Comparison of ENCODE assay signal across 11 cellular contexts in genomic region chr10:18418579-18419210, GRCh38.
A peak's percentile ranks its signal among the peaks of the same experiment; 100 is the strongest.
DNase-seq lines count a peak whose midpoint lies in the region; ATAC-seq and TF ChIP-seq lines count a peak whose summit lies in the region.
"Had no signal": no experiment of that assay in that cellular context is flagged by ENCODE, and none has a peak within 500 bp of the region (broad histone marks: within the 10 kb centered on the region; RNA-seq: fewer than 3 reads in every experiment).

No MANE protein-coding gene starts in this region.

- H3K9me3 ChIP-seq in endodermal cell (ENCODE audit: control insufficient read depth, low read length) = no peaks in the 10 kb centered on the region
- no peaks in the 10 kb centered on the region for H3K9me3 ChIP-seq in colonic mucosa
- H3K9me3 ChIP-seq: uterus had no signal

- peaks cover 3% of the 10 kb centered on the region for H3K9me3 Mint-ChIP-seq in endodermal cell
- no peaks in the 10 kb centered on the region for H3K9me3 Mint-ChIP-seq in activated T-helper 2 cell treated with anti-CD3 and anti-CD28 coated beads, Interferon-gamma antibody, Interleukin-2, Interleukin-4, amounts not matched to agents 10 μg/mL and 5 μg/mL and 100 μg/mL, durations not matched to agents 14 hours and 24 hours and 36 hours

- ATAC-seq in GM18502 (IDR thresholded peaks at IDR 0.05; ENCODE audit: poor library complexity, unreplicated experiment) (peak; percentile 66), GM21825 (IDR thresholded peaks at IDR 0.05; ENCODE audit: unreplicated experiment) (peak; percentile 85), GM19324 (IDR thresholded peaks at IDR 0.05; ENCODE audit: low FRiP score, unreplicated experiment) (no peak)

- H3K27me3 ChIP-seq in endodermal cell (ENCODE audit: control insufficient read depth, insufficient read depth, low read length, poor library complexity, severe bottlenecking) = no peaks in the 10 kb centered on the region
- H3K27me3 ChIP-seq in colonic mucosa = no peaks in the 10 kb centered on the region
- H3K27me3 ChIP-seq: uterus had no signal

- no peaks in the 10 kb centered on the region for H3K4me1 Mint-ChIP-seq in endodermal cell
- H3K4me1 Mint-ChIP-seq in activated T-helper 2 cell treated with anti-CD3 and anti-CD28 coated beads, Interferon-gamma antibody, Interleukin-2, Interleukin-4, amounts not matched to agents 10 μg/mL and 5 μg/mL and 100 μg/mL, durations not matched to agents 14 hours and 24 hours and 36 hours (ENCODE audit: low read depth) = no peaks in the 10 kb centered on the region

- H3K36me3 Mint-ChIP-seq in endodermal cell (ENCODE audit: low read depth) = no peaks in the 10 kb centered on the region
- no peaks in the 10 kb centered on the region for H3K36me3 Mint-ChIP-seq in activated T-helper 2 cell treated with anti-CD3 and anti-CD28 coated beads, Interferon-gamma antibody, Interleukin-2, Interleukin-4, amounts not matched to agents 10 μg/mL and 5 μg/mL and 100 μg/mL, durations not matched to agents 14 hours and 24 hours and 36 hours (ENCODE audit: low read depth)

- H3K27me3 Mint-ChIP-seq in endodermal cell (ENCODE audit: insufficient read depth) = no peaks in the 10 kb centered on the region
- peaks cover 4% of the 10 kb centered on the region for H3K27me3 Mint-ChIP-seq in activated T-helper 2 cell treated with anti-CD3 and anti-CD28 coated beads, Interferon-gamma antibody, Interleukin-2, Interleukin-4, amounts not matched to agents 10 μg/mL and 5 μg/mL and 100 μg/mL, durations not matched to agents 14 hours and 24 hours and 36 hours (ENCODE audit: low read depth)
- H3K27me3 Mint-ChIP-seq: activated B cell treated with CpG ODN at 0.5 μM for 24 hours had no signal

- intact Hi-C loops in activated T-helper 2 cell treated with anti-CD3 and anti-CD28 coated beads, Interferon-gamma antibody, Interleukin-2, Interleukin-4, amounts not matched to agents 10 μg/mL and 5 μg/mL and 100 μg/mL, durations not matched to agents 14 hours and 24 hours and 36 hours (cut with micrococcal nuclease) = no loop called here
- intact Hi-C loops in colonic mucosa (cut with DNase I) = no loop called here

- DNase-seq in MV-4-11 (lab: John Stamatoyannopoulos, UW) (peak; percentile 99), fibroblast of pulmonary artery (ENCODE audit: low read depth) (peak; percentile 2), endodermal cell (no peak), colonic mucosa (no peak)
- DNase-seq in activated T-helper 2 cell treated with anti-CD3 and anti-CD28 coated beads, Interferon-gamma antibody, Interleukin-2, Interleukin-4, amounts not matched to agents 10 μg/mL and 5 μg/mL and 100 μg/mL, durations not matched to agents 14 hours and 24 hours and 36 hours (ENCODE audit: low spot score) = no peak
- DNase-seq: activated B cell treated with CpG ODN at 0.5 μM for 24 hours, NCI-H524 treated with DMSO at 0.1 percent for 48 hours, uterus had no signal

- H3K4me3 ChIP-seq in fibroblast of pulmonary artery (replicated peaks; ENCODE audit: low read depth, low read length) (no peak overlapping the region), endodermal cell (ENCODE audit: low read length) (no peak overlapping the region), colonic mucosa (no peak overlapping the region)
- H3K4me3 ChIP-seq: uterus had no signal

- 85 to 92% methylated on average over 7 to 9 of the region's 9 CpGs for WGBS in endodermal cell (ENCODE audit: insufficient coverage in 1 of 2, insufficient read length in 1 of 2), 2 experiments

- H3K4me1 ChIP-seq in endodermal cell (ENCODE audit: control insufficient read depth, insufficient read depth, low read length) (no peaks in the 10 kb centered on the region), colonic mucosa (no peaks in the 10 kb centered on the region)
- H3K4me1 ChIP-seq: uterus had no signal

- H3K36me3 ChIP-seq in endodermal cell (ENCODE audit: control insufficient read depth, insufficient read depth, low read length) (no peaks in the 10 kb centered on the region), colonic mucosa (no peaks in the 10 kb centered on the region)
- H3K36me3 ChIP-seq: uterus had no signal

- H3K9ac ChIP-seq in endodermal cell (ENCODE audit: extremely low read depth, low read length, poor library complexity, severe bottlenecking) (no peak overlapping the region), colonic mucosa (ENCODE audit: low read depth in 2 of 2, low read length in 2 of 2) (no peak overlapping the region)

- no peak overlapping the region for H3K4me3 Mint-ChIP-seq in endodermal cell
- H3K4me3 Mint-ChIP-seq in activated T-helper 2 cell treated with anti-CD3 and anti-CD28 coated beads, Interferon-gamma antibody, Interleukin-2, Interleukin-4, amounts not matched to agents 10 μg/mL and 5 μg/mL and 100 μg/mL, durations not matched to agents 14 hours and 24 hours and 36 hours (ENCODE audit: low read depth) = no peak overlapping the region
- H3K4me3 Mint-ChIP-seq: activated B cell treated with CpG ODN at 0.5 μM for 24 hours had no signal

- TF ChIP-seq CTCF in fibroblast of pulmonary artery (IDR thresholded peaks at IDR 0.05; ENCODE audit: low read length, missing control alignments) = no peak
- TF ChIP-seq CTCF in endodermal cell (conservative IDR thresholded peaks at IDR 0.05) = no peak
- TF ChIP-seq CTCF in colonic mucosa (IDR thresholded peaks at IDR 0.05) = no peak

- H3K27ac ChIP-seq in endodermal cell (ENCODE audit: low read depth, low read length) (no peak overlapping the region), colonic mucosa (no peak overlapping the region)
- H3K27ac ChIP-seq: uterus had no signal

- H3K27ac Mint-ChIP-seq in endodermal cell = no peak overlapping the region
- no peak overlapping the region for H3K27ac Mint-ChIP-seq in activated T-helper 2 cell treated with anti-CD3 and anti-CD28 coated beads, Interferon-gamma antibody, Interleukin-2, Interleukin-4, amounts not matched to agents 10 μg/mL and 5 μg/mL and 100 μg/mL, durations not matched to agents 14 hours and 24 hours and 36 hours
- H3K27ac Mint-ChIP-seq: activated B cell treated with CpG ODN at 0.5 μM for 24 hours had no signal

Comparison
In these comparisons a context has a peak if more than half of its experiments do, and no peak if none do; other contexts are left out.
1. DNase-seq: peak in MV-4-11 (single experiment) and fibroblast of pulmonary artery (single experiment); none in endodermal cell (single experiment), activated T-helper 2 cell treated with anti-CD3 and anti-CD28 coated beads, Interferon-gamma antibody, Interleukin-2, Interleukin-4, amounts not matched to agents 10 μg/mL and 5 μg/mL and 100 μg/mL, durations not matched to agents 14 hours and 24 hours and 36 hours (single experiment) and colonic mucosa (single experiment).